In genomic region chr3:64196236-64196929, GRCh38 we compare ENCODE assay signal across 21 cellular contexts. TPM values are rescaled to one million over a fixed set of nuclear protein-coding genes. Genes with fewer than 3 reads are reported as not detected.
A peak's percentile ranks its signal among the peaks of the same experiment; 100 is the strongest.
DNase-seq lines count a peak whose midpoint lies in the region; ATAC-seq, FAIRE-seq and TF ChIP-seq lines count a peak whose summit lies in the region.
"Had no signal": no experiment of that assay in that cellular context is flagged by ENCODE, and none has a peak within 500 bp of the region (broad histone marks: within the 10 kb centered on the region; RNA-seq: fewer than 3 reads in every experiment).

No MANE protein-coding gene starts in this region.

- no peaks in the 10 kb centered on the region for H3K23me2 ChIP-seq in H1 (ENCODE audit: low read depth, low read length)

- H3K9ac ChIP-seq in HUES6 (ENCODE audit: low read length) (no peak overlapping the region), H1 (replicated peaks in 1 of 4; ENCODE audit: extremely low read depth in 1 of 4, low read depth in 3 of 4, low read length in 3 of 4) (no peak overlapping the region), iPS-20b (ENCODE audit: low read depth, low read length) (peak overlapping the region; percentile 34; the same call in 1 of the 2 replicates)
- H3K9ac ChIP-seq: GM23248 had no signal

- TF ChIP-seq CTCF in A673 (conservative IDR thresholded peaks at IDR 0.05; ENCODE audit: low read depth, low read length) (no peak), H1 (IDR thresholded peaks at IDR 0.05; ENCODE audit: control extremely low read depth in 1 of 3, insufficient read depth in 1 of 3, low read depth in 1 of 3, low read length in 3 of 3) (no peak)

- H3K4me1 ChIP-seq in A673 (ENCODE audit: insufficient read depth, low read length, poor library complexity, severe bottlenecking) (peaks cover 6% of the 10 kb centered on the region), HUES6 (ENCODE audit: control insufficient read depth, insufficient read depth, low read length) (peaks cover 11% of the 10 kb centered on the region; the same call in 1 of the 2 replicates), H1 (replicated peaks in 1 of 4; ENCODE audit: control insufficient read depth in 3 of 4, insufficient read depth in 4 of 4, low read length in 3 of 4) (peaks cover 0 to 4% (median 2%) of the 10 kb centered on the region in 4 experiments; a peak in 3 of 7 replicates), iPS-20b (ENCODE audit: insufficient read depth, low read length) (peaks cover 19% of the 10 kb centered on the region)
- H3K4me1 ChIP-seq: Caco-2 had no signal

- POLR2A ChIA-PET in A673 (lab: Charles Lee; ENCODE audit: low non-redundant PET): no interaction called here
- POLR2A ChIA-PET in H1 (lab: Charles Lee; ENCODE audit: partially characterized antibody): no interaction called here

- H3K36me3 ChIP-seq in A673 (ENCODE audit: insufficient read depth, low read length, poor library complexity, severe bottlenecking) (no peaks in the 10 kb centered on the region), HUES6 (ENCODE audit: control insufficient read depth, insufficient read depth, low read length) (0 out of 2 replicates have a peak, but pooled peaks cover 6% of the 10 kb centered on the region), H1 (ENCODE audit: control insufficient read depth in 2 of 4, insufficient read depth in 4 of 4, low read length in 3 of 4) (peaks cover 0 to 8% (median 3%) of the 10 kb centered on the region in 4 experiments; a peak in 5 of 8 replicates), iPS-20b (ENCODE audit: insufficient read depth, low read depth, low read length) (peaks cover 5% of the 10 kb centered on the region)

- no peak overlapping the region for H2BK12ac ChIP-seq in H1 (ENCODE audit: low read depth, low read length)

- H4K20me1 ChIP-seq in H1 (replicated peaks in 1 of 2; ENCODE audit: control insufficient read depth in 1 of 2, insufficient read depth in 2 of 2, low read length in 2 of 2): no peaks in the 10 kb centered on the region

- H2AK5ac ChIP-seq in H1 (ENCODE audit: low read depth, low read length): no peak overlapping the region

- FAIRE-seq in H1 (lab: Jason Lieb, UNC): peak; percentile 68
- FAIRE-seq: HTR-8/SVneo, K562 had no signal

- H3K4ac ChIP-seq in H1 (replicated peaks; ENCODE audit: insufficient read length, low read depth, low read length): no peak overlapping the region

- no peak for ATAC-seq in HG03108 (IDR thresholded peaks at IDR 0.05; ENCODE audit: unreplicated experiment)
- ATAC-seq in HG03135 (IDR thresholded peaks at IDR 0.05; ENCODE audit: unreplicated experiment): no peak
- no peak for ATAC-seq in GM21786 (IDR thresholded peaks at IDR 0.05; ENCODE audit: unreplicated experiment)
- ATAC-seq: K562 had no signal

- no peak overlapping the region for H2BK20ac ChIP-seq in H1 (ENCODE audit: low read length)

- no peaks in the 10 kb centered on the region for H3K79me1 ChIP-seq in H1 (ENCODE audit: low read depth, low read length)

- H3K18ac ChIP-seq in H1 (ENCODE audit: extremely low read depth, low read length): no peak overlapping the region; the same call in 1 of the 2 replicates

- peak overlapping the region; percentile 57 for H2BK120ac ChIP-seq in H1 (replicated peaks; ENCODE audit: low read depth, low read length)

- no TSS peak for BruUV-seq in A673 (replicated peaks; lab: Mats Ljungman, UMichigan)

- H3K23ac ChIP-seq in H1 (ENCODE audit: insufficient read length): no peak overlapping the region

- CTCF ChIA-PET in A673 (lab: Charles Lee) (no interaction called here), H1 (lab: Charles Lee; ENCODE audit: partially characterized antibody) (interaction anchor here (0.7 to 1.7 kb wide), 5 partner anchors 9 to 206 kb away, joined by 3 to 4 read pairs (median 3); no protein-coding TSS in a partner anchor)

- 50 to 100% methylated on average over 1 to 5 of the region's 5 CpGs for WGBS in H1 (ENCODE audit: extremely low coverage in 1 of 2, insufficient coverage in 1 of 2, insufficient read length in 1 of 2, insufficient replicate concordance in 2 of 2, low coverage in 1 of 2, low lambda C conversion rate in 2 of 2, missing lambda C conversion rate in 1 of 2), 2 experiments

- H4K8ac ChIP-seq in H1 (ENCODE audit: extremely low read depth, insufficient read depth, low read length): no peak overlapping the region

- H2BK5ac ChIP-seq in H1 (ENCODE audit: low read depth, low read length): peak overlapping the region; percentile 71; the same call in 1 of the 2 replicates

- no peak for TF ChIP-seq RAD21 in H1 (IDR thresholded peaks at IDR 0.05 in 1 of 2, conservative IDR thresholded peaks at IDR 0.05 in 1 of 2; ENCODE audit: low read depth in 2 of 2, low read length in 2 of 2)

- DNase-seq in A673 (ENCODE audit: low spot score) (peak; percentile 74), H1 (ENCODE audit: low read depth in 1 of 2, low spot score in 2 of 2) (no peak), D341Med (ENCODE audit: low spot score) (no peak)
- DNase-seq: Caco-2; CD4-positive, alpha-beta T cell; DMS153; GDM1; GM23248; NCI-H1417; NCI-H1930; NCI-H226; NCI-H524; NCI-H82; SHP77 treated with DMSO at 0.1 percent for 48 hours had no signal

- no peaks in the 10 kb centered on the region for H3K79me2 ChIP-seq in H1 (ENCODE audit: control insufficient read depth in 1 of 2, insufficient read depth in 2 of 2, low read length in 2 of 2)

- no peak overlapping the region for H3K56ac ChIP-seq in H1 (replicated peaks; ENCODE audit: insufficient read length, low read depth, low read length)

- H3K27ac ChIP-seq in A673 (ENCODE audit: low read depth, low read length, poor library complexity, severe bottlenecking) (no peak overlapping the region), HUES6 (ENCODE audit: low read depth, low read length) (peak overlapping the region; percentile 75; the same call in 1 of the 2 replicates), H1 (ENCODE audit: low read depth, low read length) (peak overlapping the region; percentile 38), iPS-20b (ENCODE audit: low read length) (peak overlapping the region; percentile 61)
- H3K27ac ChIP-seq: GM23248 had no signal

- H4K91ac ChIP-seq in H1 (replicated peaks; ENCODE audit: insufficient read length, low read length): no peak overlapping the region

- no peak overlapping the region for H4K5ac ChIP-seq in H1 (ENCODE audit: insufficient read length, low read depth, low read length)

- no peaks in the 10 kb centered on the region for H3K9me3 ChIP-seq in A673 (ENCODE audit: low read depth, low read length, poor library complexity, severe bottlenecking)
- H3K9me3 ChIP-seq in HUES6 (ENCODE audit: control insufficient read depth, insufficient read depth, low read depth, low read length): peaks cover 19% of the 10 kb centered on the region
- H3K9me3 ChIP-seq in H1 (ENCODE audit: insufficient read depth in 2 of 2, low read depth in 1 of 2, low read length in 1 of 2): peaks cover 13 to 14% of the 10 kb centered on the region in 2 experiments
- peaks cover 12% of the 10 kb centered on the region for H3K9me3 ChIP-seq in iPS-20b (ENCODE audit: insufficient read depth, low read depth, low read length)

- intact Hi-C loops in A673 (cut with micrococcal nuclease; ENCODE audit: unreplicated experiment): no loop called here

- no peak overlapping the region for H3K4me3 ChIP-seq in A673 (ENCODE audit: low read depth, low read length, poor library complexity, severe bottlenecking)
- H3K4me3 ChIP-seq in HUES6 (ENCODE audit: low read depth, low read length): no peak overlapping the region
- no peak overlapping the region for H3K4me3 ChIP-seq in H1 (ENCODE audit: extremely low read depth in 1 of 4, insufficient read depth in 2 of 4, low read depth in 3 of 4, low read length in 4 of 4)
- H3K4me3 ChIP-seq in iPS-20b (ENCODE audit: low read length): peak overlapping the region; percentile 41; the same call in 1 of the 2 replicates
- H3K4me3 ChIP-seq: GM23248, K562 had no signal

- peak overlapping the region in 1 of 2 experiments; percentile 48; a peak in 2 of 4 replicates for H3K4me2 ChIP-seq in H1 (ENCODE audit: insufficient read depth in 1 of 2, low read depth in 2 of 2, low read length in 2 of 2)

- TF ChIP-seq POLR2A in H1 (IDR thresholded peaks at IDR 0.05; ENCODE audit: control extremely low read depth in 1 of 2, low read depth in 2 of 2, low read length in 2 of 2): no peak

- peaks cover 5% of the 10 kb centered on the region for H3K27me3 ChIP-seq in A673 (replicated peaks; ENCODE audit: insufficient read depth, low read depth, low read length, poor library complexity)
- H3K27me3 ChIP-seq in HUES6 (ENCODE audit: control insufficient read depth, insufficient read depth, low read length): no peaks in the 10 kb centered on the region
- no peaks in the 10 kb centered on the region for H3K27me3 ChIP-seq in H1 (replicated peaks in 1 of 4; ENCODE audit: control insufficient read depth in 3 of 4, extremely low read depth in 1 of 4, insufficient read depth in 3 of 4, low read length in 3 of 4)
- no peaks in the 10 kb centered on the region for H3K27me3 ChIP-seq in iPS-20b (ENCODE audit: insufficient read depth, low read length)

- no peak overlapping the region for H2BK15ac ChIP-seq in H1 (ENCODE audit: low read length)

- no peak overlapping the region for H3K14ac ChIP-seq in H1 (ENCODE audit: insufficient read length)

- no peak overlapping the region for H2AFZ ChIP-seq in H1 (ENCODE audit: low read length)
- H2AFZ ChIP-seq: GM23248 had no signal

- TF ChIP-seq EP300 in H1 (IDR thresholded peaks at IDR 0.05; ENCODE audit: borderline replicate concordance in 1 of 2, low read depth in 2 of 2, low read length in 2 of 2): peak in 1 of 2 experiments; percentile 39; a peak in 1 of 3 replicates

TF ChIP-seq in H1, 55 proteins besides CTCF, POLR2A, EP300 and RAD21:
- no peak for TF ChIP-seq SUZ12 (IDR thresholded peaks at IDR 0.05; ENCODE audit: low read length)
- TF ChIP-seq RBBP5 (IDR thresholded peaks at IDR 0.05; ENCODE audit: borderline replicate concordance, low read depth, low read length): no peak

RNA-seq across cellular contexts. Expression of gene PRICKLE2, which starts 28.9 kb away (rescaled TPM):
- total RNA-seq in A673 (2021): 0.04 TPM in 1 of 2 replicates, not detected in the other
- 8.0 and 8.9 TPM in 2 replicates for total RNA-seq in H1 (2021; fragmentation: NEBNext Ultra II Directional; extraction: Animal tissue kit (Norgen Biotek cat#: 25700))
- 2.9 and 3.7 TPM in 2 replicates for polyA plus RNA-seq in H1 (2011; rRNA removed)
- polyA plus RNA-seq in H1 (2011; cell fraction: cytosol; rRNA removed): 2.8 TPM
- polyA plus RNA-seq in H1 (2011; cell fraction: nucleus; rRNA removed): 5.6 TPM
- 2.4 to 2.9 TPM (median 2.7 TPM) in 4 replicates for polyA plus RNA-seq in H1 (2012, experiment 1 of 2)
- polyA plus RNA-seq in H1 (2012, experiment 2 of 2): 0.22 TPM
- 1.6 TPM for polyA plus RNA-seq in H1 (2013, experiment 1 of 2)
- polyA plus RNA-seq in H1 (2013, experiment 2 of 2): 1.8 TPM
- 11.8 and 13.0 TPM in 2 replicates for polyA minus RNA-seq in H1 (2011; rRNA and poly(A)+ RNA removed)
- 6.1 TPM for polyA minus RNA-seq in H1 (2011; cell fraction: cytosol; rRNA and poly(A)+ RNA removed)
- 17.2 TPM for polyA minus RNA-seq in H1 (2011; cell fraction: nucleus; rRNA and poly(A)+ RNA removed)
- total RNA-seq: CD4-positive, alpha-beta T cell had no signal
- polyA plus RNA-seq: K562 had no signal
